Comparison of ENCODE assay signal across 8 cellular contexts in genomic region chr4:68349361-68350360, GRCh38. TPM values are rescaled to one million over a fixed set of nuclear protein-coding genes. Genes with fewer than 3 reads are reported as not detected.
DNase-seq lines count a peak whose midpoint lies in the region; ATAC-seq, FAIRE-seq and TF ChIP-seq lines count a peak whose summit lies in the region.

Gene YTHDC1, minus strand, starts transcription at chr4:68350090. Its CDS starts 337 bp downstream, at chr4:68349753.

- H3K4me3 ChIP-seq in BE2C (ENCODE audit: low read depth, low read length) = peak within 1 kb of the TSS; percentile 98

- peak; percentile 98 for FAIRE-seq in GM19239 (lab: Jason Lieb, UNC)

- peak; percentile 96 for ATAC-seq in HG03457 (IDR thresholded peaks at IDR 0.05; ENCODE audit: unreplicated experiment)

- TF ChIP-seq CTCF in BE2C (IDR thresholded peaks at IDR 0.05; ENCODE audit: low read depth, low read length) = no peak

- H3K4me1 ChIP-seq in BE2C = no peaks in the 10 kb centered on the region

- H3K9me3 ChIP-seq in BE2C = no peaks in the 10 kb centered on the region

- H3K27ac ChIP-seq in cingulate gyrus (ENCODE audit: low read depth, low read length) = peak within 1 kb of the TSS; percentile 96

- no peaks in the 10 kb centered on the region for H3K27me3 ChIP-seq in BE2C

- DNase-seq in BE2C (peak; percentile 95), GM19239 (ENCODE audit: insufficient read length, low spot score) (peak; percentile 67), NCI-H524 treated with DMSO at 0.1 percent for 48 hours (lab: John Stamatoyannopoulos, UW) (peak; percentile 63), kidney glomerular epithelial cell (lab: John Stamatoyannopoulos, UW) (peak; percentile 87)
- peak; percentile 95 for DNase-seq in activated CD4-positive, alpha-beta T cell treated with anti-CD3 and anti-CD28 coated beads for 4 hours
- DNase-seq in stimulated activated CD4-positive, alpha-beta T cell treated with anti-CD3 and anti-CD28 coated beads, Interleukin-1b, Interleukin-23, amount 100 ng/mL, for 1 hour (ENCODE audit: low read depth in 2 of 2) = peak; percentile 83 to 91

- no peaks in the 10 kb centered on the region for H3K36me3 ChIP-seq in BE2C

RNA-seq across cellular contexts. Expression of gene YTHDC1, which starts in this region (rescaled TPM):
- 78.3 TPM for polyA plus RNA-seq in BE2C (2012; ENCODE audit: insufficient read depth, insufficient read length, low read depth)

Comparison
In these comparisons a context has a peak if more than half of its experiments do, and no peak if none do; other contexts are left out.
1. Peak in every context shown above with its lines: DNase-seq, ATAC-seq, H3K4me3 ChIP-seq and H3K27ac ChIP-seq.